In the genomic region with DNA sequence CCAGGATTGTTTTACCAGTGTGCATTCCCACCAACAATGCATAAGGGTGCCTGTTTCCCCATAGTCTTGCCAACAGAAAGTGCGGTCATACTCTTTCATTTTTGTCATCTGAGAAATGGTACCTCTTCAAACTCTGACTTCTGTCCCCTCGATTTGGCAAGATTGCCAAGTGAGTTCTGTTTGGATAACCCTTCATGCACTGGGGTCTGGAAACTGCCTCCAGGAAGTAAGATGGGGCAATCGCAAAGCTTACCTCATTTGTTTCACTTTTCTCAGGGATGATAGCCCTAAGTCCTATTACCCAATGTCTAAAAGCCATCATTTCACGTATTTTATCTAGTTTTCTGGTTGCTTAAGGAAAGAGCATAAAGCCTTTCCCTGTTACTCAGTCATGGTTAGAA, we compare ENCODE assay signal across 1 cellular context.
TF ChIP-seq lines count a peak whose summit lies in the region.

No MANE protein-coding gene starts in this region.

TF ChIP-seq in HepG2, 621 proteins besides CTCF, POLR2A, EP300 and RAD21 (continued from another document and continues in another):
- TF ChIP-seq, protein P1, sequence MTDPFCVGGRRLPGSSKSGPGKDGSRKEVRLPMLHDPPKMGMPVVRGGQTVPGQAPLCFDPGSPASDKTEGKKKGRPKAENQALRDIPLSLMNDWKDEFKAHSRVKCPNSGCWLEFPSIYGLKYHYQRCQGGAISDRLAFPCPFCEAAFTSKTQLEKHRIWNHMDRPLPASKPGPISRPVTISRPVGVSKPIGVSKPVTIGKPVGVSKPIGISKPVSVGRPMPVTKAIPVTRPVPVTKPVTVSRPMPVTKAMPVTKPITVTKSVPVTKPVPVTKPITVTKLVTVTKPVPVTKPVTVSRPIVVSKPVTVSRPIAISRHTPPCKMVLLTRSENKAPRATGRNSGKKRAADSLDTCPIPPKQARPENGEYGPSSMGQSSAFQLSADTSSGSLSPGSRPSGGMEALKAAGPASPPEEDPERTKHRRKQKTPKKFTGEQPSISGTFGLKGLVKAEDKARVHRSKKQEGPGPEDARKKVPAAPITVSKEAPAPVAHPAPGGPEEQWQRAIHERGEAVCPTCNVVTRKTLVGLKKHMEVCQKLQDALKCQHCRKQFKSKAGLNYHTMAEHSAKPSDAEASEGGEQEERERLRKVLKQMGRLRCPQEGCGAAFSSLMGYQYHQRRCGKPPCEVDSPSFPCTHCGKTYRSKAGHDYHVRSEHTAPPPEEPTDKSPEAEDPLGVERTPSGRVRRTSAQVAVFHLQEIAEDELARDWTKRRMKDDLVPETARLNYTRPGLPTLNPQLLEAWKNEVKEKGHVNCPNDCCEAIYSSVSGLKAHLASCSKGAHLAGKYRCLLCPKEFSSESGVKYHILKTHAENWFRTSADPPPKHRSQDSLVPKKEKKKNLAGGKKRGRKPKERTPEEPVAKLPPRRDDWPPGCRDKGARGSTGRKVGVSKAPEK (CRISPR knock-in tag; IDR thresholded peaks at IDR 0.05; ENCODE audit: borderline replicate concordance) = no peak
- TF ChIP-seq ZNF451 (CRISPR knock-in tag; IDR thresholded peaks at IDR 0.05) = no peak
- no peak for TF ChIP-seq KDM1A (CRISPR knock-in tag; IDR thresholded peaks at IDR 0.05)
- TF ChIP-seq ZNF678 (CRISPR knock-in tag; IDR thresholded peaks at IDR 0.05) = no peak
- no peak for TF ChIP-seq ZNF883 (CRISPR knock-in tag; IDR thresholded peaks at IDR 0.05; ENCODE audit: not compliant biosample characterization)
- TF ChIP-seq EHMT2 (IDR thresholded peaks at IDR 0.05; ENCODE audit: borderline replicate concordance, low read depth, low read length) = no peak
- no peak for TF ChIP-seq ZNF543 (CRISPR knock-in tag; IDR thresholded peaks at IDR 0.05)
- no peak for TF ChIP-seq TAF1 (CRISPR knock-in tag; IDR thresholded peaks at IDR 0.05)
- TF ChIP-seq PTBP1 (IDR thresholded peaks at IDR 0.05; ENCODE audit: low read depth, low read length, poor library complexity, severe bottlenecking) = no peak
- TF ChIP-seq, protein P2, sequence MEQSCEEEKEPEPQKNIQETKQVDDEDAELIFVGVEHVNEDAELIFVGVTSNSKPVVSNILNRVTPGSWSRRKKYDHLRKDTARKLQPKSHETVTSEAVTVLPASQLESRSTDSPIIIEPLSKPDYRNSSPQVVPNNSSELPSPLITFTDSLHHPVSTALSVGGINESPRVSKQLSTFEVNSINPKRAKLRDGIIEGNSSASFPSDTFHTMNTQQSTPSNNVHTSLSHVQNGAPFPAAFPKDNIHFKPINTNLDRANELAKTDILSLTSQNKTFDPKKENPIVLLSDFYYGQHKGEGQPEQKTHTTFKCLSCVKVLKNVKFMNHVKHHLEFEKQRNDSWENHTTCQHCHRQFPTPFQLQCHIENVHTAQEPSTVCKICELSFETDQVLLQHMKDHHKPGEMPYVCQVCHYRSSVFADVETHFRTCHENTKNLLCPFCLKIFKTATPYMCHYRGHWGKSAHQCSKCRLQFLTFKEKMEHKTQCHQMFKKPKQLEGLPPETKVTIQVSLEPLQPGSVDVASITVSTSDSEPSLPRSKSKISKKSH (CRISPR knock-in tag; IDR thresholded peaks at IDR 0.05; ENCODE audit: borderline replicate concordance) = no peak
- no peak for TF ChIP-seq ZNF205 (CRISPR knock-in tag; IDR thresholded peaks at IDR 0.05)
- TF ChIP-seq CREM (IDR thresholded peaks at IDR 0.05) = peak; percentile 40; the same call in 1 of the 2 replicates
- TF ChIP-seq CREM (CRISPR knock-in tag; IDR thresholded peaks at IDR 0.05) = no peak
- TF ChIP-seq, protein P3, sequence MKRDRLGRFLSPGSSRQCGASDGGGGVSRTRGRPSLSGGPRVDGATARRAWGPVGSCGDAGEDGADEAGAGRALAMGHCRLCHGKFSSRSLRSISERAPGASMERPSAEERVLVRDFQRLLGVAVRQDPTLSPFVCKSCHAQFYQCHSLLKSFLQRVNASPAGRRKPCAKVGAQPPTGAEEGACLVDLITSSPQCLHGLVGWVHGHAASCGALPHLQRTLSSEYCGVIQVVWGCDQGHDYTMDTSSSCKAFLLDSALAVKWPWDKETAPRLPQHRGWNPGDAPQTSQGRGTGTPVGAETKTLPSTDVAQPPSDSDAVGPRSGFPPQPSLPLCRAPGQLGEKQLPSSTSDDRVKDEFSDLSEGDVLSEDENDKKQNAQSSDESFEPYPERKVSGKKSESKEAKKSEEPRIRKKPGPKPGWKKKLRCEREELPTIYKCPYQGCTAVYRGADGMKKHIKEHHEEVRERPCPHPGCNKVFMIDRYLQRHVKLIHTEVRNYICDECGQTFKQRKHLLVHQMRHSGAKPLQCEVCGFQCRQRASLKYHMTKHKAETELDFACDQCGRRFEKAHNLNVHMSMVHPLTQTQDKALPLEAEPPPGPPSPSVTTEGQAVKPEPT (CRISPR knock-in tag; IDR thresholded peaks at IDR 0.05; ENCODE audit: low read depth) = no peak
- TF ChIP-seq ETV6 (CRISPR knock-in tag; conservative IDR thresholded peaks at IDR 0.05) = 0 out of 2 replicates have a peak, but pooled peaks have one; percentile 41
- TF ChIP-seq SNAPC2 (CRISPR knock-in tag; IDR thresholded peaks at IDR 0.05) = no peak
- TF ChIP-seq BRCA1 (CRISPR knock-in tag; IDR thresholded peaks at IDR 0.05) = no peak
- TF ChIP-seq, protein P4, sequence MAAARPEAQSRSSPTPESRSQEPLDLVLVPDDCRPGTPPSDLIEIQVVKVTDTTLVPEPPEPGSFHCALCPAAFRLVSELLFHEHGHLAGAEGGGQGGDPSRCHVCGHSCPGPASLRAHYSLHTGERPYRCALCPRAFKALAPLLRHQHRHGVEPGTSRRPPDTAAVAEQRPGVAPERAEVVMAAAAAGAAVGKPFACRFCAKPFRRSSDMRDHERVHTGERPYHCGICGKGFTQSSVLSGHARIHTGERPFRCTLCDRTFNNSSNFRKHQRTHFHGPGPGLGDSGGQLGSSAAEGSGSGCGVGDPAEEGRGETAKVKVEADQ (CRISPR knock-in tag; IDR thresholded peaks at IDR 0.05; ENCODE audit: borderline replicate concordance) = no peak
- no peak for TF ChIP-seq ZNF337 (CRISPR knock-in tag; IDR thresholded peaks at IDR 0.05; ENCODE audit: borderline replicate concordance, low read depth)
- TF ChIP-seq JDP2 (CRISPR knock-in tag; IDR thresholded peaks at IDR 0.05; ENCODE audit: borderline replicate concordance) = no peak
- no peak for TF ChIP-seq ZNF616 (CRISPR knock-in tag; IDR thresholded peaks at IDR 0.05; ENCODE audit: low read depth)
- TF ChIP-seq ZNF569 (CRISPR knock-in tag; IDR thresholded peaks at IDR 0.05; ENCODE audit: borderline replicate concordance) = no peak
- TF ChIP-seq GTF3A (CRISPR knock-in tag; conservative IDR thresholded peaks at IDR 0.05) = no peak
- no peak for TF ChIP-seq ZNF547 (CRISPR knock-in tag; IDR thresholded peaks at IDR 0.05)
- TF ChIP-seq, protein P5, sequence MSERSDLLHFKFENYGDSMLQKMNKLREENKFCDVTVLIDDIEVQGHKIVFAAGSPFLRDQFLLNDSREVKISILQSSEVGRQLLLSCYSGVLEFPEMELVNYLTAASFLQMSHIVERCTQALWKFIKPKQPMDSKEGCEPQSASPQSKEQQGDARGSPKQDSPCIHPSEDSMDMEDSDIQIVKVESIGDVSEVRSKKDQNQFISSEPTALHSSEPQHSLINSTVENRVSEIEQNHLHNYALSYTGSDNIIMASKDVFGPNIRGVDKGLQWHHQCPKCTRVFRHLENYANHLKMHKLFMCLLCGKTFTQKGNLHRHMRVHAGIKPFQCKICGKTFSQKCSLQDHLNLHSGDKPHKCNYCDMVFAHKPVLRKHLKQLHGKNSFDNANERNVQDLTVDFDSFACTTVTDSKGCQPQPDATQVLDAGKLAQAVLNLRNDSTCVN (CRISPR knock-in tag; IDR thresholded peaks at IDR 0.05; ENCODE audit: borderline replicate concordance) = no peak
- no peak for TF ChIP-seq ZNF180 (CRISPR knock-in tag; IDR thresholded peaks at IDR 0.05; ENCODE audit: borderline replicate concordance, low read depth)
- peak; percentile 57; the same call in 1 of the 2 replicates for TF ChIP-seq NR2F2 (IDR thresholded peaks at IDR 0.05; ENCODE audit: borderline replicate concordance, low read depth)
- TF ChIP-seq DR1 (CRISPR knock-in tag; IDR thresholded peaks at IDR 0.05) = no peak
- peak; percentile 52; the same call in 1 of the 2 replicates for TF ChIP-seq ZNF629 (CRISPR knock-in tag; conservative IDR thresholded peaks at IDR 0.05)
- TF ChIP-seq, protein P6, sequence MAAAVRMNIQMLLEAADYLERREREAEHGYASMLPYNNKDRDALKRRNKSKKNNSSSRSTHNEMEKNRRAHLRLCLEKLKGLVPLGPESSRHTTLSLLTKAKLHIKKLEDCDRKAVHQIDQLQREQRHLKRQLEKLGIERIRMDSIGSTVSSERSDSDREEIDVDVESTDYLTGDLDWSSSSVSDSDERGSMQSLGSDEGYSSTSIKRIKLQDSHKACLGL (CRISPR knock-in tag; IDR thresholded peaks at IDR 0.05) = no peak
- no peak for TF ChIP-seq ZNF34 (CRISPR knock-in tag; IDR thresholded peaks at IDR 0.05; ENCODE audit: borderline replicate concordance)
- no peak for TF ChIP-seq SP1 (IDR thresholded peaks at IDR 0.05)
- no peak for TF ChIP-seq SP1 (CRISPR knock-in tag; IDR thresholded peaks at IDR 0.05)
- TF ChIP-seq, protein P7, sequence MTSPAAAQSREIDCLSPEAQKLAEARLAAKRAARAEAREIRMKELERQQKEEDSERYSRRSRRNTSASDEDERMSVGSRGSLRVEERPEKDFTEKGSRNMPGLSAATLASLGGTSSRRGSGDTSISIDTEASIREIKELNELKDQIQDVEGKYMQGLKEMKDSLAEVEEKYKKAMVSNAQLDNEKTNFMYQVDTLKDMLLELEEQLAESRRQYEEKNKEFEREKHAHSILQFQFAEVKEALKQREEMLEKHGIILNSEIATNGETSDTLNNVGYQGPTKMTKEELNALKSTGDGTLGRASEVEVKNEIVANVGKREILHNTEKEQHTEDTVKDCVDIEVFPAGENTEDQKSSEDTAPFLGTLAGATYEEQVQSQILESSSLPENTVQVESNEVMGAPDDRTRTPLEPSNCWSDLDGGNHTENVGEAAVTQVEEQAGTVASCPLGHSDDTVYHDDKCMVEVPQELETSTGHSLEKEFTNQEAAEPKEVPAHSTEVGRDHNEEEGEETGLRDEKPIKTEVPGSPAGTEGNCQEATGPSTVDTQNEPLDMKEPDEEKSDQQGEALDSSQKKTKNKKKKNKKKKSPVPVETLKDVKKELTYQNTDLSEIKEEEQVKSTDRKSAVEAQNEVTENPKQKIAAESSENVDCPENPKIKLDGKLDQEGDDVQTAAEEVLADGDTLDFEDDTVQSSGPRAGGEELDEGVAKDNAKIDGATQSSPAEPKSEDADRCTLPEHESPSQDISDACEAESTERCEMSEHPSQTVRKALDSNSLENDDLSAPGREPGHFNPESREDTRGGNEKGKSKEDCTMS (CRISPR knock-in tag; conservative IDR thresholded peaks at IDR 0.05) = no peak
- TF ChIP-seq, protein P8, sequence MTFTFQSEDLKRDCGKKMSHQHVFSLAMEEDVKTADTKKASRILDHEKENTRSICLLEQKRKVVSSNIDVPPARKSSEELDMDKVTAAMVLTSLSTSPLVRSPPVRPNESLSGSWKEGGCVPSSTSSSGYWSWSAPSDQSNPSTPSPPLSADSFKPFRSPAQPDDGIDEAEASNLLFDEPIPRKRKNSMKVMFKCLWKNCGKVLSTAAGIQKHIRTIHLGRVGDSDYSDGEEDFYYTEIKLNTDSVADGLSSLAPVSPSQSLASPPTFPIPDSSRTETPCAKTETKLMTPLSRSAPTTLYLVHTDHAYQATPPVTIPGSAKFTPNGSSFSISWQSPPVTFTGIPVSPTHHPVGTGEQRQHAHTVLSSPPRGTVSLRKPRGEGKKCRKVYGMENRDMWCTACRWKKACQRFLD (CRISPR knock-in tag; IDR thresholded peaks at IDR 0.05; ENCODE audit: borderline replicate concordance) = no peak
- no peak for TF ChIP-seq ZNF354B (CRISPR knock-in tag; IDR thresholded peaks at IDR 0.05)
- TF ChIP-seq, protein P9, sequence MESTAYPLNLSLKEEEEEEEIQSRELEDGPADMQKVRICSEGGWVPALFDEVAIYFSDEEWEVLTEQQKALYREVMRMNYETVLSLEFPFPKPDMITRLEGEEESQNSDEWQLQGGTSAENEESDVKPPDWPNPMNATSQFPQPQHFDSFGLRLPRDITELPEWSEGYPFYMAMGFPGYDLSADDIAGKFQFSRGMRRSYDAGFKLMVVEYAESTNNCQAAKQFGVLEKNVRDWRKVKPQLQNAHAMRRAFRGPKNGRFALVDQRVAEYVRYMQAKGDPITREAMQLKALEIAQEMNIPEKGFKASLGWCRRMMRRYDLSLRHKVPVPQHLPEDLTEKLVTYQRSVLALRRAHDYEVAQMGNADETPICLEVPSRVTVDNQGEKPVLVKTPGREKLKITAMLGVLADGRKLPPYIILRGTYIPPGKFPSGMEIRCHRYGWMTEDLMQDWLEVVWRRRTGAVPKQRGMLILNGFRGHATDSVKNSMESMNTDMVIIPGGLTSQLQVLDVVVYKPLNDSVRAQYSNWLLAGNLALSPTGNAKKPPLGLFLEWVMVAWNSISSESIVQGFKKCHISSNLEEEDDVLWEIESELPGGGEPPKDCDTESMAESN (CRISPR knock-in tag; conservative IDR thresholded peaks at IDR 0.05) = no peak
- peak; percentile 62; the same call in 1 of the 2 replicates for TF ChIP-seq ZNF124 (CRISPR knock-in tag; IDR thresholded peaks at IDR 0.05)
- no peak for TF ChIP-seq ZSCAN25 (CRISPR knock-in tag; IDR thresholded peaks at IDR 0.05)
- TF ChIP-seq ZNF3 (CRISPR knock-in tag; IDR thresholded peaks at IDR 0.05) = no peak
- TF ChIP-seq KDM4B (CRISPR knock-in tag; IDR thresholded peaks at IDR 0.05) = peak; percentile 56; the same call in 1 of the 2 replicates
- no peak for TF ChIP-seq NFE2L1 (CRISPR knock-in tag; IDR thresholded peaks at IDR 0.05; ENCODE audit: borderline replicate concordance)
- TF ChIP-seq, protein P10, sequence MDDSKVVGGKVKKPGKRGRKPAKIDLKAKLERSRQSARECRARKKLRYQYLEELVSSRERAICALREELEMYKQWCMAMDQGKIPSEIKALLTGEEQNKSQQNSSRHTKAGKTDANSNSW (CRISPR knock-in tag; IDR thresholded peaks at IDR 0.05; ENCODE audit: borderline replicate concordance) = no peak
- peak; percentile 66 for TF ChIP-seq HDAC2 (CRISPR knock-in tag; IDR thresholded peaks at IDR 0.05)
- peak; percentile 89 for TF ChIP-seq ISL2 (CRISPR knock-in tag; IDR thresholded peaks at IDR 0.05)
- no peak for TF ChIP-seq ISX (CRISPR knock-in tag; conservative IDR thresholded peaks at IDR 0.05)
- TF ChIP-seq, protein P11, sequence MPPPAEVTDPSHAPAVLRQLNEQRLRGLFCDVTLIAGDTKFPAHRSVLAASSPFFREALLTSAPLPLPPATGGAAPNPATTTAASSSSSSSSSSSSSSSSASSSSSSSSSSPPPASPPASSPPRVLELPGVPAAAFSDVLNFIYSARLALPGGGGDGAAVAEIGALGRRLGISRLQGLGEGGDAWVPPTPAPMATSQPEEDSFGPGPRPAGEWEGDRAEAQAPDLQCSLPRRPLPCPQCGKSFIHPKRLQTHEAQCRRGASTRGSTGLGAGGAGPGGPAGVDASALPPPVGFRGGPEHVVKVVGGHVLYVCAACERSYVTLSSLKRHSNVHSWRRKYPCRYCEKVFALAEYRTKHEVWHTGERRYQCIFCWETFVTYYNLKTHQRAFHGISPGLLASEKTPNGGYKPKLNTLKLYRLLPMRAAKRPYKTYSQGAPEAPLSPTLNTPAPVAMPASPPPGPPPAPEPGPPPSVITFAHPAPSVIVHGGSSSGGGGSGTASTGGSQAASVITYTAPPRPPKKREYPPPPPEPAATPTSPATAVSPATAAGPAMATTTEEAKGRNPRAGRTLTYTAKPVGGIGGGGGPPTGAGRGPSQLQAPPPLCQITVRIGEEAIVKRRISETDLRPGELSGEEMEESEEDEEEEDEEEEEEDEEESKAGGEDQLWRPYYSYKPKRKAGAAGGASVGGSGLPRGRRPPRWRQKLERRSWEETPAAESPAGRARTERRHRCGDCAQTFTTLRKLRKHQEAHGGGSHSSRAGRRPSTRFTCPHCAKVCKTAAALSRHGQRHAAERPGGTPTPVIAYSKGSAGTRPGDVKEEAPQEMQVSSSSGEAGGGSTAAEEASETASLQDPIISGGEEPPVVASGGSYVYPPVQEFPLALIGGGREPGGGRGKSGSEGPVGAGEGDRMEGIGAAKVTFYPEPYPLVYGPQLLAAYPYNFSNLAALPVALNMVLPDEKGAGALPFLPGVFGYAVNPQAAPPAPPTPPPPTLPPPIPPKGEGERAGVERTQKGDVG (CRISPR knock-in tag; IDR thresholded peaks at IDR 0.05; ENCODE audit: borderline replicate concordance) = no peak
- peak; percentile 68 for TF ChIP-seq RARA (CRISPR knock-in tag; IDR thresholded peaks at IDR 0.05)
